ENCODE assay signal across 1 cellular context in genomic region chr1:150926094-150926741, GRCh38.
TF ChIP-seq lines count a peak whose summit lies in the region.

Gene SETDB1 (plus strand): TSS chr1:150926363. CDS start chr1:150927715, 1,352 bp downstream.

TF ChIP-seq in K562, 482 proteins besides CTCF, POLR2A, EP300 and RAD21 (continued from another document):
- TF ChIP-seq ZNF280A (IDR thresholded peaks at IDR 0.05; ENCODE audit: low read depth, partially characterized antibody) (no peak), POLR2AphosphoS5 (IDR thresholded peaks at IDR 0.05; ENCODE audit: control insufficient read depth, insufficient read depth, low read depth, low read length) (peak; percentile 90), ZNF766 (CRISPR knock-in tag; conservative IDR thresholded peaks at IDR 0.05) (peak; percentile 90), CC2D1A (IDR thresholded peaks at IDR 0.05) (peak; percentile 70; the same call in 1 of the 2 replicates), TARDBP (IDR thresholded peaks at IDR 0.05) (no peak), E2F3 (CRISPR knock-in tag; IDR thresholded peaks at IDR 0.05) (0 out of 2 replicates have a peak, but pooled peaks have one; percentile 24), ZFP30 (CRISPR knock-in tag; IDR thresholded peaks at IDR 0.05; ENCODE audit: borderline replicate concordance) (no peak), ARNT (IDR thresholded peaks at IDR 0.05) (0 out of 4 replicates have a peak, but pooled peaks of 1 of the 2 experiments have one; percentile 62), ZNF436 (CRISPR knock-in tag; IDR thresholded peaks at IDR 0.05) (no peak), RBM39 (optimal IDR thresholded peaks at IDR 0.05; ENCODE audit: low read depth, low read length) (peak; percentile 46), ATF1 (CRISPR knock-in tag; IDR thresholded peaks at IDR 0.05) (no peak), ATF1 (tag; IDR thresholded peaks at IDR 0.05) (peak; percentile 76), SRSF9 (IDR thresholded peaks at IDR 0.05; ENCODE audit: borderline replicate concordance, low read depth, low read length) (no peak)
- TF ChIP-seq, protein P1, sequence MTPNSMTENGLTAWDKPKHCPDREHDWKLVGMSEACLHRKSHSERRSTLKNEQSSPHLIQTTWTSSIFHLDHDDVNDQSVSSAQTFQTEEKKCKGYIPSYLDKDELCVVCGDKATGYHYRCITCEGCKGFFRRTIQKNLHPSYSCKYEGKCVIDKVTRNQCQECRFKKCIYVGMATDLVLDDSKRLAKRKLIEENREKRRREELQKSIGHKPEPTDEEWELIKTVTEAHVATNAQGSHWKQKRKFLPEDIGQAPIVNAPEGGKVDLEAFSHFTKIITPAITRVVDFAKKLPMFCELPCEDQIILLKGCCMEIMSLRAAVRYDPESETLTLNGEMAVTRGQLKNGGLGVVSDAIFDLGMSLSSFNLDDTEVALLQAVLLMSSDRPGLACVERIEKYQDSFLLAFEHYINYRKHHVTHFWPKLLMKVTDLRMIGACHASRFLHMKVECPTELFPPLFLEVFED (CRISPR knock-in tag; conservative IDR thresholded peaks at IDR 0.05), result peak; percentile 79; the same call in 1 of the 2 replicates
